Comparison of ENCODE assay signal across 19 cellular contexts in the genomic region with DNA sequence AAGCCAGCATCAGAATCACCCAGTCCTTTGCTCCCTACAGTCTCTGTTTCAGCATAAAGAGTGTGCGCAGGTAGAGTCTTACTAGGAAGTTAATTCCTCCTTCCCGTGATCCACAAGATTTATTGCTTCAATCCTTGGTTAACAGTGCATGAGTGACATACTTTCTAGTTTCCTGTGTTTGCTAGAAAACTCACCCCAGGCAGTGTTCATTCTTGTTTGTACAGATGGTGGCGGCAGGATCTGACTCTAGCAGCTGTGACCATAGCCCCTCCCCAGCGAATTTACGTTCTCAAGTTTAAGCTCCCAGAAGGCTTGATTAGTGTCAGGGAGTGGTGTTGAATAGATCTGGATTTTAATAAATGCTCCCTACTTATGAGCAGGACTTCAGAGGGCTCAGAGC.
A peak's percentile ranks its signal among the peaks of the same experiment; 100 is the strongest.
DNase-seq lines count a peak whose midpoint lies in the region; TF ChIP-seq lines count a peak whose summit lies in the region.
"Had no signal": no experiment of that assay in that cellular context is flagged by ENCODE, and none has a peak within 500 bp of the region (broad histone marks: within the 10 kb centered on the region; RNA-seq: fewer than 3 reads in every experiment).

No MANE protein-coding gene starts in this region.

- no peak for TF ChIP-seq EP300 in sigmoid colon (IDR thresholded peaks at IDR 0.05)

- H3K36me3 ChIP-seq in prostate gland (no peaks in the 10 kb centered on the region), sigmoid colon (no peaks in the 10 kb centered on the region)
- H3K36me3 ChIP-seq: ascending aorta, colonic mucosa, thoracic aorta had no signal

- H3K4me3 ChIP-seq in LNCaP clone FGC (ENCODE audit: low read depth, low read length): no peak overlapping the region
- no peak overlapping the region for H3K4me3 ChIP-seq in prostate gland
- H3K4me3 ChIP-seq in sigmoid colon: no peak overlapping the region
- H3K4me3 ChIP-seq: ascending aorta, colonic mucosa, lung, thoracic aorta had no signal

- WGBS in prostate gland: 32% methylated on average over 5 of the region's 5 CpGs
- WGBS in sigmoid colon, 2 donors: 11 to 37% methylated on average over 5 of the region's 5 CpGs

- TF ChIP-seq CTCF in LNCaP clone FGC (IDR thresholded peaks at IDR 0.05; ENCODE audit: control insufficient read depth, extremely low read depth, insufficient read depth): no peak
- TF ChIP-seq CTCF in prostate gland (IDR thresholded peaks at IDR 0.05): no peak
- no peak for TF ChIP-seq CTCF in GM10266 (IDR thresholded peaks at IDR 0.05; ENCODE audit: control insufficient read depth, insufficient read depth, low read depth, missing control alignments)
- no peak for TF ChIP-seq CTCF in sigmoid colon (IDR thresholded peaks at IDR 0.05)

- H3K27ac ChIP-seq in prostate gland (peak overlapping the region in 1 of 2 donors; percentile 38), sigmoid colon (no peak overlapping the region)
- H3K27ac ChIP-seq: ascending aorta, colonic mucosa, epithelial cell of prostate, thoracic aorta had no signal

- no peak for TF ChIP-seq POLR2A in prostate gland (IDR thresholded peaks at IDR 0.05)
- no peak for TF ChIP-seq POLR2A in sigmoid colon (IDR thresholded peaks at IDR 0.05)

- H3K9me3 ChIP-seq in prostate gland (no peaks in the 10 kb centered on the region), sigmoid colon (no peaks in the 10 kb centered on the region)
- H3K9me3 ChIP-seq: ascending aorta, colonic mucosa, thoracic aorta had no signal

- peaks cover 3% of the 10 kb centered on the region for H3K4me1 ChIP-seq in prostate gland (replicated peaks)
- H3K4me1 ChIP-seq in sigmoid colon: no peaks in the 10 kb centered on the region
- H3K4me1 ChIP-seq: ascending aorta, colonic mucosa had no signal

- DNase-seq in LNCaP clone FGC (ENCODE audit: low read depth) (peak; percentile 98), NCI-H345 (lab: John Stamatoyannopoulos, UW) (peak; percentile 60), dermis blood vessel endothelial cell (peak; percentile 61), prostate gland (ENCODE audit: low spot score) (peak; percentile 52), GM10266 (ENCODE audit: extremely low spot score) (no peak), sigmoid colon (no peak)
- no peak for DNase-seq in activated CD4-positive, alpha-beta T cell treated with anti-CD3 and anti-CD28 coated beads for 48 hours
- DNase-seq: activated CD4-positive, alpha-beta T cell treated with anti-CD3 and anti-CD28 coated beads for 1 hour; activated CD8-positive, alpha-beta memory T cell treated with anti-CD3 and anti-CD28 coated beads, Interleukin-2, amount 50 U/mL, for 48 hours; activated naive CD4-positive, alpha-beta T cell; AML-193; colonic mucosa; MM.1S; naive B cell; NCI-H226 had no signal

- intact Hi-C loops in prostate gland (cut with DNase I): no loop called here
- intact Hi-C loops in sigmoid colon (cut with DNase I): no loop called here

- H3K27me3 ChIP-seq in prostate gland (replicated peaks; ENCODE audit: insufficient read depth) (no peaks in the 10 kb centered on the region), sigmoid colon (no peaks in the 10 kb centered on the region)
- H3K27me3 ChIP-seq: ascending aorta, colonic mucosa had no signal

Comparison
In these comparisons a context has a peak if more than half of its experiments do, and no peak if none do; other contexts are left out.
1. DNase-seq: peak in LNCaP clone FGC (single experiment), NCI-H345 (single experiment), dermis blood vessel endothelial cell (single experiment) and prostate gland (single experiment); none in GM10266 (single experiment), sigmoid colon (single experiment) and activated CD4-positive, alpha-beta T cell treated with anti-CD3 and anti-CD28 coated beads for 48 hours (single experiment).